In genomic region chr6:165991341-165991740, GRCh38 we compare ENCODE assay signal across 11 cellular contexts.
"Had no signal": no experiment of that assay in that cellular context is flagged by ENCODE, and none has a peak within 500 bp of the region (broad histone marks: within the 10 kb centered on the region; RNA-seq: fewer than 3 reads in every experiment).

No MANE protein-coding gene starts in this region.

- H3K4me3 Mint-ChIP-seq: HFFc6, IgD-negative memory B cell had no signal

- H3K9me3 ChIP-seq: HAP-1 had no signal

- H3K36me3 ChIP-seq: HAP-1 had no signal

- H3K4me1 ChIP-seq: HAP-1 had no signal

- H3K27ac ChIP-seq: GM23248, HL-60, KMS-11 had no signal

- H3K4me3 ChIP-seq: GM23248, HAP-1 had no signal

- FAIRE-seq: HepG2 had no signal

- H3K27ac Mint-ChIP-seq: HFFc6 had no signal

- DNase-seq: GM23248, GOT3, H7, HFFc6, KBM-7 had no signal

- H3K4me2 ChIP-seq: KMS-11 had no signal

- ATAC-seq: HCT116, HepG2 had no signal
